In genomic region chr17:73311781-73312641, GRCh38 we compare ENCODE assay signal across 8 cellular contexts. TPM values are rescaled to one million over a fixed set of nuclear protein-coding genes. Genes with fewer than 3 reads are reported as not detected.
DNase-seq lines count a peak whose midpoint lies in the region; TF ChIP-seq lines count a peak whose summit lies in the region.

Gene CDC42EP4, minus strand, starts transcription at chr17:73312001. Its CDS starts 25,501 bp downstream, at chr17:73286500.

- H3K27ac ChIP-seq in adipose tissue (ENCODE audit: low read depth, low read length), result peak within 1 kb of the TSS; percentile 79
- peak within 1 kb of the TSS; percentile 83 for H3K27ac ChIP-seq in cardiac muscle cell
- peak within 1 kb of the TSS; percentile 99 for H3K27ac ChIP-seq in parathyroid adenoma
- H3K27ac ChIP-seq in thyroid gland, result peak within 1 kb of the TSS; percentile 96 to 100 (median 96)

- TF ChIP-seq CTCF in GM10248 (IDR thresholded peaks at IDR 0.05; ENCODE audit: control extremely low read depth, extremely low read depth, low read depth, missing control alignments), result no peak
- TF ChIP-seq CTCF in HFF-Myc (IDR thresholded peaks at IDR 0.05; ENCODE audit: low read depth, low read length, missing control alignments), result no peak
- no peak for TF ChIP-seq CTCF in cardiac muscle cell (IDR thresholded peaks at IDR 0.05; ENCODE audit: low read depth, low read length)
- no peak for TF ChIP-seq CTCF in parathyroid adenoma (IDR thresholded peaks at IDR 0.05)
- TF ChIP-seq CTCF in thyroid gland (IDR thresholded peaks at IDR 0.05), result no peak

- 1 to 3% (median 2%) methylated on average over 60 to 71 of the region's 71 CpGs for WGBS in adipose tissue, 3 donors
- 1 to 6% methylated on average over 7 to 25 of the region's 71 CpGs for WGBS in thyroid gland, 2 donors

- H3K4me3 ChIP-seq in HFF-Myc (replicated peaks; ENCODE audit: low read depth, low read length) (peak within 1 kb of the TSS; percentile 92), cardiac muscle cell (peak within 1 kb of the TSS; percentile 73), parathyroid adenoma (ENCODE audit: low read depth, low read length) (peak within 1 kb of the TSS; percentile 97), thyroid gland (replicated peaks in 1 of 3) (peak within 1 kb of the TSS; percentile 63 to 99 (median 99))

- H3K4me1 ChIP-seq in cardiac muscle cell (ENCODE audit: low read depth) (peaks cover 18% of the 10 kb centered on the region), parathyroid adenoma (peaks cover 24% of the 10 kb centered on the region), thyroid gland (peaks cover 28 to 36% of the 10 kb centered on the region in 2 donors)

- intact Hi-C loops in thyroid gland (cut with DNase I), result loop anchor here (2.0 kb wide), 1 partner anchor 53 kb away; no protein-coding TSS in a partner anchor

- H3K4me2 ChIP-seq in parathyroid adenoma (ENCODE audit: low read length), result peak within 1 kb of the TSS; percentile 86

- H3K36me3 ChIP-seq in cardiac muscle cell, result no peaks in the 10 kb centered on the region
- H3K36me3 ChIP-seq in parathyroid adenoma (ENCODE audit: control insufficient read depth, insufficient read depth, low read length), result no peaks in the 10 kb centered on the region
- H3K36me3 ChIP-seq in thyroid gland, result no peaks in the 10 kb centered on the region

- H3K9ac ChIP-seq in parathyroid adenoma, result peak within 1 kb of the TSS; percentile 98

- H3K9me3 ChIP-seq in cardiac muscle cell (ENCODE audit: low read depth) (no peaks in the 10 kb centered on the region), parathyroid adenoma (ENCODE audit: control insufficient read depth, low read length) (no peaks in the 10 kb centered on the region), thyroid gland (no peaks in the 10 kb centered on the region)

- H2AFZ ChIP-seq in parathyroid adenoma, result peak within 1 kb of the TSS; percentile 100

- H3K79me2 ChIP-seq in parathyroid adenoma, result peaks cover 13% of the 10 kb centered on the region

- DNase-seq in GM10248 (ENCODE audit: extremely low spot score) (peak; percentile 92), HFF-Myc (ENCODE audit: extremely low read depth, low read depth) (no peak), NCI-H1092 (lab: John Stamatoyannopoulos, UW) (peak; percentile 78), SW480 (ENCODE audit: low spot score) (peak; percentile 91), cardiac muscle cell (ENCODE audit: low read depth in 1 of 2, low spot score in 1 of 2) (peak; percentile 96 to 97), thyroid gland (peak; percentile 95 to 96)

- CTCF ChIA-PET in GM10248 (lab: Yijun Ruan, JAX), result interaction anchor here (1.1 to 3.9 kb wide), 9 partner anchors 11 to 58 kb away, joined by 3 to 13 read pairs (median 5); no protein-coding TSS in a partner anchor

- H3K27me3 ChIP-seq in cardiac muscle cell, result no peaks in the 10 kb centered on the region
- H3K27me3 ChIP-seq in parathyroid adenoma (ENCODE audit: control insufficient read depth, insufficient read depth, low read length), result no peaks in the 10 kb centered on the region
- H3K27me3 ChIP-seq in thyroid gland, result no peaks in the 10 kb centered on the region

- peak; percentile 88 to 100 for TF ChIP-seq POLR2A in thyroid gland (IDR thresholded peaks at IDR 0.05)

- POLR2A ChIA-PET in GM10248 (lab: Yijun Ruan, JAX), result interaction anchor here (0.6 kb wide), 1 partner anchor 54 kb away, joined by 3 read pairs; no protein-coding TSS in a partner anchor

RNA-seq across cellular contexts. Expression of gene CDC42EP4, which starts in this region (rescaled TPM):
- polyA plus RNA-seq in adipose tissue, result 100 to 1,000 TPM in 2 of 3 donors, 10 to 100 TPM in 1; 52.6 to 302 (median 138) TPM
- 18.9 and 24.9 TPM in 2 replicates for total RNA-seq in cardiac muscle cell
- 17.9 and 24.4 TPM in 2 replicates for polyA plus RNA-seq in cardiac muscle cell
- 100 to 1,000 TPM in 2 of 4 donors, 10 to 100 TPM in 2; 68.7 to 172 (median 97.3) TPM for total RNA-seq in thyroid gland
